ENCODE assay signal across 14 cellular contexts in the genomic region with DNA sequence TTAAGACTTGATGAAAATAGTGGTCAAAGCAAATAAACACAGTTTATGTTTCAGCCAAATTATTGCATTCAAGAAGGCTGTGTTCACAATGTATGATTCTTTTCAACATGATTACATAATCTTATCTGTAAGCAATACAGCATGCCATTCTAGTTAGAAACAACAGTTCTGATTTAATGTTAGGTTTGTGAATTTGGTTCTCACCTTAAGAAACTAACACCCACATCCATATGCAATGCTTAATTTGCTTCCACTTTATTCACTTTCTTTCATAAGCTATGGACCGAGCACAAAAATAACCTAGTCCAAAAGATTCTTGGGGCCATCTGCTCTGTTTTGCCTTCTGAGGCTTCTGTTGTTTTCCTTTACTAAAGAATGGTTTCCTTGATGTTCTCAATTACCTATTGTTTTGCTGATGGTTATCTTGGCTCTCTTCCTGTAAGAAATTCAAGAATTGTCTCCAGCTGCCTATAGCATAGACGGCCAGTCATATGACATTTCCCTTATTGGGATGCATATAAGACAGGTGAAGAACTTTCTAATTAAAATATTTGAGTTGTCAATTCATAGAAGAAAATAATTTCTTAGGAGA.
DNase-seq lines count a peak whose midpoint lies in the region; ATAC-seq, FAIRE-seq and TF ChIP-seq lines count a peak whose summit lies in the region.
"Had no signal": no experiment of that assay in that cellular context is flagged by ENCODE, and none has a peak within 500 bp of the region (broad histone marks: within the 10 kb centered on the region; RNA-seq: fewer than 3 reads in every experiment).

No MANE protein-coding gene starts in this region.

- H3K27ac Mint-ChIP-seq in GM23338: 0 out of 2 replicates have a peak overlapping the region, but pooled peaks have one; percentile 21
- H3K27ac Mint-ChIP-seq: IgD-negative memory B cell had no signal

- H3K27ac ChIP-seq in GM23338 (ENCODE audit: low read depth) (no peak overlapping the region), caudate nucleus (ENCODE audit: low read depth, low read length) (no peak overlapping the region)

- H3K4me3 ChIP-seq in GM23338: no peak overlapping the region
- H3K4me3 ChIP-seq: HAP-1 had no signal

- no peaks in the 10 kb centered on the region for H3K27me3 Mint-ChIP-seq in GM23338 (ENCODE audit: insufficient read depth, low read depth, poor library complexity)
- H3K27me3 Mint-ChIP-seq: IgD-negative memory B cell had no signal

- TF ChIP-seq CTCF in GM23338 (conservative IDR thresholded peaks at IDR 0.05; ENCODE audit: low read depth in 2 of 2): no peak

- H3F3A ChIP-seq in GM23338 (replicated peaks; ENCODE audit: low read depth): no peaks in the 10 kb centered on the region

- peak; percentile 36; the same call in 2 of the 3 replicates for ATAC-seq in GM23338

- peaks cover 7% of the 10 kb centered on the region for H3K9me3 Mint-ChIP-seq in GM23338

- H3K4me2 ChIP-seq in GM23338: 0 out of 2 replicates have a peak overlapping the region, but pooled peaks have one; percentile 37
- H3K4me2 ChIP-seq: SK-N-SH had no signal

- no peak overlapping the region for H2AFZ ChIP-seq in GM23338

- H3K4me1 ChIP-seq in GM23338 (ENCODE audit: insufficient read depth): peaks cover 20% of the 10 kb centered on the region

- peaks cover 26% of the 10 kb centered on the region; the same call in 2 of the 3 replicates for H3K4me1 Mint-ChIP-seq in GM23338
- H3K4me1 Mint-ChIP-seq: IgD-negative memory B cell had no signal

- H3K9me2 ChIP-seq in GM23338 (ENCODE audit: insufficient read depth): no peaks in the 10 kb centered on the region
- H3K9me2 ChIP-seq: SK-N-SH had no signal

- H3K36me3 Mint-ChIP-seq in GM23338 (ENCODE audit: low read depth): peaks cover 3% of the 10 kb centered on the region; the same call in 1 of the 3 replicates
- H3K36me3 Mint-ChIP-seq: IgD-negative memory B cell had no signal

- no peaks in the 10 kb centered on the region for H4K20me1 ChIP-seq in GM23338 (replicated peaks; ENCODE audit: insufficient read depth)

- H3K4me3 Mint-ChIP-seq in GM23338: no peak overlapping the region
- H3K4me3 Mint-ChIP-seq: IgD-negative memory B cell had no signal

- FAIRE-seq in frontal cortex (lab: Jason Lieb, UNC): peak; percentile 42

- H3K36me3 ChIP-seq in GM23338 (ENCODE audit: insufficient read depth): no peaks in the 10 kb centered on the region
- H3K36me3 ChIP-seq: BE2C, HAP-1 had no signal

- no peaks in the 10 kb centered on the region for H3K79me2 ChIP-seq in GM23338 (replicated peaks; ENCODE audit: insufficient read depth)

- DNase-seq in GM23338 (ENCODE audit: low spot score) (peak; percentile 33), NCI-H2171 treated with DMSO at 0.1 percent for 48 hours (lab: John Stamatoyannopoulos, UW) (peak; percentile 91), frontal cortex (ENCODE audit: low spot score in 2 of 2) (no peak), putamen (ENCODE audit: low spot score) (peak; percentile 39), caudate nucleus (lab: John Stamatoyannopoulos, UW) (no peak), OCI-M1 (lab: John Stamatoyannopoulos, UW) (no peak), GM19238 (ENCODE audit: insufficient read length, low spot score) (no peak)
- DNase-seq: BE2C, NCI-H1417 treated with DMSO at 0.1 percent for 48 hours, NCI-H2029 treated with DMSO at 0.1 percent for 48 hours, NCI-H345, SK-N-SH had no signal

- H3K27me3 ChIP-seq in GM23338 (ENCODE audit: insufficient read depth): no peaks in the 10 kb centered on the region
- H3K27me3 ChIP-seq: BE2C had no signal

TF ChIP-seq in GM23338, 12 proteins besides CTCF, POLR2A, EP300 and RAD21:
- peak; percentile 53; the same call in 1 of the 2 replicates for TF ChIP-seq NANOG (IDR thresholded peaks at IDR 0.05; ENCODE audit: borderline replicate concordance)
- TF ChIP-seq, protein P1, sequence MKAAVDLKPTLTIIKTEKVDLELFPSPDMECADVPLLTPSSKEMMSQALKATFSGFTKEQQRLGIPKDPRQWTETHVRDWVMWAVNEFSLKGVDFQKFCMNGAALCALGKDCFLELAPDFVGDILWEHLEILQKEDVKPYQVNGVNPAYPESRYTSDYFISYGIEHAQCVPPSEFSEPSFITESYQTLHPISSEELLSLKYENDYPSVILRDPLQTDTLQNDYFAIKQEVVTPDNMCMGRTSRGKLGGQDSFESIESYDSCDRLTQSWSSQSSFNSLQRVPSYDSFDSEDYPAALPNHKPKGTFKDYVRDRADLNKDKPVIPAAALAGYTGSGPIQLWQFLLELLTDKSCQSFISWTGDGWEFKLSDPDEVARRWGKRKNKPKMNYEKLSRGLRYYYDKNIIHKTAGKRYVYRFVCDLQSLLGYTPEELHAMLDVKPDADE (IDR thresholded peaks at IDR 0.05): no peak
- TF ChIP-seq, protein P2, sequence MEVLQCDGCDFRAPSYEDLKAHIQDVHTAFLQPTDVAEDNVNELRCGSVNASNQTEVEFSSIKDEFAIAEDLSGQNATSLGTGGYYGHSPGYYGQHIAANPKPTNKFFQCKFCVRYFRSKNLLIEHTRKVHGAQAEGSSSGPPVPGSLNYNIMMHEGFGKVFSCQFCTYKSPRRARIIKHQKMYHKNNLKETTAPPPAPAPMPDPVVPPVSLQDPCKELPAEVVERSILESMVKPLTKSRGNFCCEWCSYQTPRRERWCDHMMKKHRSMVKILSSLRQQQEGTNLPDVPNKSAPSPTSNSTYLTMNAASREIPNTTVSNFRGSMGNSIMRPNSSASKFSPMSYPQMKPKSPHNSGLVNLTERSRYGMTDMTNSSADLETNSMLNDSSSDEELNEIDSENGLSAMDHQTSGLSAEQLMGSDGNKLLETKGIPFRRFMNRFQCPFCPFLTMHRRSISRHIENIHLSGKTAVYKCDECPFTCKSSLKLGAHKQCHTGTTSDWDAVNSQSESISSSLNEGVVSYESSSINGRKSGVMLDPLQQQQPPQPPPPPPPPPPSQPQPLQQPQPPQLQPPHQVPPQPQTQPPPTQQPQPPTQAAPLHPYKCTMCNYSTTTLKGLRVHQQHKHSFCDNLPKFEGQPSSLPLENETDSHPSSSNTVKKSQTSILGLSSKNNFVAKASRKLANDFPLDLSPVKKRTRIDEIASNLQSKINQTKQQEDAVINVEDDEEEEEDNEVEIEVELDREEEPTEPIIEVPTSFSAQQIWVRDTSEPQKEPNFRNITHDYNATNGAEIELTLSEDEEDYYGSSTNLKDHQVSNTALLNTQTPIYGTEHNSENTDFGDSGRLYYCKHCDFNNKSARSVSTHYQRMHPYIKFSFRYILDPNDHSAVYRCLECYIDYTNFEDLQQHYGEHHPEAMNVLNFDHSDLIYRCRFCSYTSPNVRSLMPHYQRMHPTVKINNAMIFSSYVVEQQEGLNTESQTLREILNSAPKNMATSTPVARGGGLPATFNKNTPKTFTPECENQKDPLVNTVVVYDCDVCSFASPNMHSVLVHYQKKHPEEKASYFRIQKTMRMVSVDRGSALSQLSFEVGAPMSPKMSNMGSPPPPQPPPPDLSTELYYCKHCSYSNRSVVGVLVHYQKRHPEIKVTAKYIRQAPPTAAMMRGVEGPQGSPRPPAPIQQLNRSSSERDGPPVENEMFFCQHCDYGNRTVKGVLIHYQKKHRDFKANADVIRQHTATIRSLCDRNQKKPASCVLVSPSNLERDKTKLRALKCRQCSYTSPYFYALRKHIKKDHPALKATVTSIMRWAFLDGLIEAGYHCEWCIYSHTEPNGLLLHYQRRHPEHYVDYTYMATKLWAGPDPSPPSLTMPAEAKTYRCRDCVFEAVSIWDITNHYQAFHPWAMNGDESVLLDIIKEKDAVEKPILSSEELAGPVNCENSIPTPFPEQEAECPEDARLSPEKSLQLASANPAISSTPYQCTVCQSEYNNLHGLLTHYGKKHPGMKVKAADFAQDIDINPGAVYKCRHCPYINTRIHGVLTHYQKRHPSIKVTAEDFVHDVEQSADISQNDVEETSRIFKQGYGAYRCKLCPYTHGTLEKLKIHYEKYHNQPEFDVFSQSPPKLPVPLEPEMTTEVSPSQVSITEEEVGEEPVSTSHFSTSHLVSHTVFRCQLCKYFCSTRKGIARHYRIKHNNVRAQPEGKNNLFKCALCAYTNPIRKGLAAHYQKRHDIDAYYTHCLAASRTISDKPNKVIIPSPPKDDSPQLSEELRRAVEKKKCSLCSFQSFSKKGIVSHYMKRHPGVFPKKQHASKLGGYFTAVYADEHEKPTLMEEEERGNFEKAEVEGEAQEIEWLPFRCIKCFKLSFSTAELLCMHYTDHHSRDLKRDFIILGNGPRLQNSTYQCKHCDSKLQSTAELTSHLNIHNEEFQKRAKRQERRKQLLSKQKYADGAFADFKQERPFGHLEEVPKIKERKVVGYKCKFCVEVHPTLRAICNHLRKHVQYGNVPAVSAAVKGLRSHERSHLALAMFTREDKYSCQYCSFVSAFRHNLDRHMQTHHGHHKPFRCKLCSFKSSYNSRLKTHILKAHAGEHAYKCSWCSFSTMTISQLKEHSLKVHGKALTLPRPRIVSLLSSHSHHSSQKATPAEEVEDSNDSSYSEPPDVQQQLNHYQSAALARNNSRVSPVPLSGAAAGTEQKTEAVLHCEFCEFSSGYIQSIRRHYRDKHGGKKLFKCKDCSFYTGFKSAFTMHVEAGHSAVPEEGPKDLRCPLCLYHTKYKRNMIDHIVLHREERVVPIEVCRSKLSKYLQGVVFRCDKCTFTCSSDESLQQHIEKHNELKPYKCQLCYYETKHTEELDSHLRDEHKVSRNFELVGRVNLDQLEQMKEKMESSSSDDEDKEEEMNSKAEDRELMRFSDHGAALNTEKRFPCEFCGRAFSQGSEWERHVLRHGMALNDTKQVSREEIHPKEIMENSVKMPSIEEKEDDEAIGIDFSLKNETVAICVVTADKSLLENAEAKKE (CRISPR knock-in tag; IDR thresholded peaks at IDR 0.05): no peak
- no peak for TF ChIP-seq STAT1 (IDR thresholded peaks at IDR 0.05; ENCODE audit: unreplicated experiment)
- no peak for TF ChIP-seq ZNF331 (CRISPR knock-in tag; IDR thresholded peaks at IDR 0.05; ENCODE audit: low read depth)
- TF ChIP-seq POLR2AphosphoS5 (IDR thresholded peaks at IDR 0.05; ENCODE audit: low read depth): no peak
- TF ChIP-seq EZH2phosphoT487 (IDR thresholded peaks at IDR 0.05; ENCODE audit: unreplicated experiment): no peak

Comparison
In these comparisons a context has a peak if more than half of its experiments do, and no peak if none do; other contexts are left out.
1. DNase-seq: peak in GM23338 (single experiment), NCI-H2171 treated with DMSO at 0.1 percent for 48 hours (single experiment) and putamen (single experiment); none in frontal cortex (0 of 2), caudate nucleus (0 of 61), OCI-M1 (single experiment) and GM19238 (single experiment).